In the genomic region with DNA sequence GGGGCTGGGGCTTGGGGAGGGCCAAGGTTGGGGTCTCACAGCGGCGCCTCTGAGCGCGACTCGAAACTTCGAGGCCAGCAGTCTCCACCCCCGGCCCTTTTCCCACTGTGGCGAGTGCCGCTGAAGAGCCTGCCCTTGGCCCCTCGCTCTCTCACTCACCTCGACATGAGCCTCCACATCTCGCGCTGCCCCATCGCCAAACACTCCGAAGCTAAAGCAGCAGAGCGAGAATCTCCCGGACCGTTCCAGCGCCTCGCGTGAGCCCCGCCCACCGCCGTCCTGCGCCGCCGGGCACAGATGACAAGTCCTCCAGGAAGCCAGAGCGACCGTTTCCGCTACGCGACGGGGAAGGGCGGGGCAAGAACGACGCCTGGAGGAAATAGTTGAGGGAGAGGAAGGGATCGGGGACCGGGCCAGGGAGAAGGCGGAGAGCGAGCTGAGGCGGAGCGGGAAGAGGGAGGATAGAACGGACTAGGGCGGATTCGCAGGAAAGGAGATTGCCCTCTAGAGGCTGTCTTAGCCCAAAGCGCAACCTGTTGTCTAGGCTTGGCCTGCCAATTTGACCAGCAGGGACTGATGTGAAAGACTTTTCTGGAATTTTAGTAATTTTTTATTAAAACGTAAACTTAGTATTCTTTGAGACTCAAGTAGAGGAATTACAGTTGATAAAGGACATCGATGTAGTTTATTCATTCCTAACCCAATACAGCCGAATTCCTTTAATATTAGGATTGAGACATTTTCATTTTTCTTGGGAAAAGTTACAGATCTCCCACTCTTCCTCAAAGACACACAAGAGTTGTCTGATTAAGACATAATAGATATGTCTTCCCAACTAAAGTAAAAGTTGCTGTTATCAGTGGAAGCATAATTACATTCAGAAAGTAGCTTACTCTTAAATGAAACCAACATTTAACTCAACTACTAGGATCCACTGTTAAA, we compare ENCODE assay signal across 8 cellular contexts. TPM values are rescaled to one million over a fixed set of nuclear protein-coding genes. Genes with fewer than 3 reads are reported as not detected.
DNase-seq lines count a peak whose midpoint lies in the region; ATAC-seq and TF ChIP-seq lines count a peak whose summit lies in the region.

A gene with protein sequence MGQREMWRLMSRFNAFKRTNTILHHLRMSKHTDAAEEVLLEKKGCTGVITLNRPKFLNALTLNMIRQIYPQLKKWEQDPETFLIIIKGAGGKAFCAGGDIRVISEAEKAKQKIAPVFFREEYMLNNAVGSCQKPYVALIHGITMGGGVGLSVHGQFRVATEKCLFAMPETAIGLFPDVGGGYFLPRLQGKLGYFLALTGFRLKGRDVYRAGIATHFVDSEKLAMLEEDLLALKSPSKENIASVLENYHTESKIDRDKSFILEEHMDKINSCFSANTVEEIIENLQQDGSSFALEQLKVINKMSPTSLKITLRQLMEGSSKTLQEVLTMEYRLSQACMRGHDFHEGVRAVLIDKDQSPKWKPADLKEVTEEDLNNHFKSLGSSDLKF (minus strand): TSS at position 270 of the 942 bp plus-strand sequence. CDS start 76 bp downstream, at position 194.

- no peaks in the 10 kb centered on the region for H3K9me3 ChIP-seq in duodenal mucosa (ENCODE audit: control insufficient read depth in 1 of 2, low read length in 2 of 2)

- POLR2A ChIA-PET in activated CD4-positive, alpha-beta memory T cell treated with anti-CD3 and anti-CD28 coated beads, Interleukin-2, amount 10 ng/mL, durations not matched to agents 7 days and 5 days (lab: Charles Lee) = interaction anchor here (0.5 to 2.9 kb wide), 9 partner anchors 10 to 658 kb away, joined by 3 to 25 read pairs (median 4); a partner anchor contains a TSS

- peak within 1 kb of the TSS; percentile 85 for H3K27ac Mint-ChIP-seq in activated CD4-positive, alpha-beta memory T cell treated with anti-CD3 and anti-CD28 coated beads, Interleukin-2, amount 10 ng/mL, durations not matched to agents 7 days and 5 days

- H3K4me3 ChIP-seq in duodenal mucosa (ENCODE audit: low read depth in 1 of 2, low read length in 2 of 2) (peak within 1 kb of the TSS; percentile 71 to 99), lower leg skin (ENCODE audit: low read depth, poor library complexity, severe bottlenecking) (peak within 1 kb of the TSS; percentile 50)

- ATAC-seq in GM19372 (IDR thresholded peaks at IDR 0.05; ENCODE audit: low read depth, unreplicated experiment) = peak; percentile 90
- peak; percentile 85 for ATAC-seq in HG03565 (IDR thresholded peaks at IDR 0.05; ENCODE audit: unreplicated experiment)

- no peak for TF ChIP-seq POLR2A in lower leg skin (IDR thresholded peaks at IDR 0.05)

- CTCF ChIA-PET in activated CD4-positive, alpha-beta memory T cell treated with anti-CD3 and anti-CD28 coated beads, Interleukin-2, amount 10 ng/mL, durations not matched to agents 7 days and 5 days (lab: Charles Lee) = interaction anchor here (0.8 to 3.0 kb wide), 15 partner anchors 11 to 118 kb away, joined by 3 to 13 read pairs (median 4); a partner anchor contains a TSS

- H3K9ac ChIP-seq in duodenal mucosa (ENCODE audit: low read depth in 1 of 2, low read length in 2 of 2) = peak within 1 kb of the TSS; percentile 58 to 89

- H3K27me3 ChIP-seq in duodenal mucosa (ENCODE audit: control insufficient read depth in 1 of 2, insufficient read depth in 2 of 2, low read length in 2 of 2) = no peaks in the 10 kb centered on the region

- peaks cover 54% of the 10 kb centered on the region for H3K4me1 Mint-ChIP-seq in activated CD4-positive, alpha-beta memory T cell treated with anti-CD3 and anti-CD28 coated beads, Interleukin-2, amount 10 ng/mL, durations not matched to agents 7 days and 5 days

- H3K9me3 Mint-ChIP-seq in activated CD4-positive, alpha-beta memory T cell treated with anti-CD3 and anti-CD28 coated beads, Interleukin-2, amount 10 ng/mL, durations not matched to agents 7 days and 5 days = no peaks in the 10 kb centered on the region

- H3K36me3 Mint-ChIP-seq in activated CD4-positive, alpha-beta memory T cell treated with anti-CD3 and anti-CD28 coated beads, Interleukin-2, amount 10 ng/mL, durations not matched to agents 7 days and 5 days (ENCODE audit: low read depth) = no peaks in the 10 kb centered on the region

- H3K27me3 Mint-ChIP-seq in activated CD4-positive, alpha-beta memory T cell treated with anti-CD3 and anti-CD28 coated beads, Interleukin-2, amount 10 ng/mL, durations not matched to agents 7 days and 5 days = no peaks in the 10 kb centered on the region

- peak within 1 kb of the TSS; percentile 89 for H3K4me3 Mint-ChIP-seq in activated CD4-positive, alpha-beta memory T cell treated with anti-CD3 and anti-CD28 coated beads, Interleukin-2, amount 10 ng/mL, durations not matched to agents 7 days and 5 days

- intact Hi-C loops in lower leg skin (cut with DNase I; ENCODE audit: low total_unique reads) = no loop called here

- 1 to 2% methylated on average over 45 to 49 of the region's 49 CpGs for WGBS in lower leg skin, 2 donors

- DNase-seq in CD1c-positive myeloid dendritic cell (ENCODE audit: extremely low spot score) = peak; percentile 97
- peak; percentile 97 for DNase-seq in NCI-H774 (lab: John Stamatoyannopoulos, UW)
- peak; percentile 89 for DNase-seq in activated CD4-positive, alpha-beta memory T cell treated with anti-CD3 and anti-CD28 coated beads, Interleukin-2, amount 10 ng/mL, durations not matched to agents 7 days and 5 days
- peak; percentile 98 to 100 for DNase-seq in lower leg skin (ENCODE audit: low spot score in 2 of 2)
- peak; percentile 49 to 80 (median 57) for DNase-seq in stimulated activated CD4-positive, alpha-beta T cell treated with anti-CD3 and anti-CD28 coated beads, TNF-alpha, amount 100 ng/mL, for 1 hour (ENCODE audit: low read depth in 3 of 3, low spot score in 1 of 3)

- H3K4me1 ChIP-seq in duodenal mucosa (ENCODE audit: control insufficient read depth in 1 of 2, insufficient read depth in 2 of 2, low read length in 2 of 2) = peaks cover 6 to 18% of the 10 kb centered on the region in 2 donors

- peak in 1 of 3 donors; percentile 76 for TF ChIP-seq CTCF in lower leg skin (IDR thresholded peaks at IDR 0.05)

- peaks cover 0 to 5% of the 10 kb centered on the region in 2 donors for H3K36me3 ChIP-seq in duodenal mucosa (ENCODE audit: control insufficient read depth in 1 of 2, insufficient read depth in 2 of 2, low read length in 2 of 2)

- H3K27ac ChIP-seq in duodenal mucosa (ENCODE audit: low read depth, low read length) = peak within 1 kb of the TSS; percentile 87

RNA-seq across cellular contexts. Expression of the gene that starts here (rescaled TPM):
- 10 to 100 TPM; 16.2 to 17.3 TPM for total RNA-seq in activated CD4-positive, alpha-beta memory T cell treated with anti-CD3 and anti-CD28 coated beads, Interleukin-2, amount 10 ng/mL, durations not matched to agents 7 days and 5 days
- total RNA-seq in lower leg skin = 10 to 100 TPM; 10.0 to 21.4 (median 18.4) TPM

Comparison
In these comparisons a context has a peak if more than half of its experiments do, and no peak if none do; other contexts are left out.
1. Peak in every context shown above with its lines: DNase-seq, ATAC-seq, H3K4me3 ChIP-seq and H3K27ac ChIP-seq.